ENCODE assay signal across 8 cellular contexts in genomic region chr13:99269627-99270252, GRCh38. TPM values are rescaled to one million over a fixed set of nuclear protein-coding genes. Genes with fewer than 3 reads are reported as not detected.
DNase-seq lines count a peak whose midpoint lies in the region; ATAC-seq and TF ChIP-seq lines count a peak whose summit lies in the region.

No MANE protein-coding gene starts in this region.

- H4K20me1 ChIP-seq in OCI-LY1 (ENCODE audit: insufficient read depth, low read length), result no peaks in the 10 kb centered on the region

- peak overlapping the region; percentile 23; the same call in 1 of the 2 replicates for H3K4me2 ChIP-seq in OCI-LY1 (ENCODE audit: low read length)

- TF ChIP-seq CTCF in CD4-positive, alpha-beta T cell (IDR thresholded peaks at IDR 0.05), result peak; percentile 94
- peak; percentile 98 for TF ChIP-seq CTCF in OCI-LY1 (IDR thresholded peaks at IDR 0.05; ENCODE audit: low read length)
- TF ChIP-seq CTCF in lower lobe of right lung (IDR thresholded peaks at IDR 0.05), result peak; percentile 70

- peaks cover 23% of the 10 kb centered on the region for H3K4me1 ChIP-seq in OCI-LY1 (ENCODE audit: insufficient read depth, low read length, severe bottlenecking)
- H3K4me1 ChIP-seq in lower lobe of right lung, result peaks cover 16% of the 10 kb centered on the region

- peaks cover 4% of the 10 kb centered on the region; the same call in 1 of the 2 replicates for H3F3A ChIP-seq in OCI-LY1 (ENCODE audit: insufficient read depth, low read length)

- no peaks in the 10 kb centered on the region for H3K27me3 ChIP-seq in CD4-positive, alpha-beta T cell (ENCODE audit: control insufficient read depth, insufficient read depth, low read length)
- H3K27me3 ChIP-seq in OCI-LY1 (ENCODE audit: insufficient read depth, low read length) (no peaks in the 10 kb centered on the region), lower lobe of right lung (ENCODE audit: low read depth) (no peaks in the 10 kb centered on the region)

- peaks cover 2% of the 10 kb centered on the region for H3K9me3 Mint-ChIP-seq in CD4-positive, alpha-beta T cell

- peak in 1 of 10 experiments; percentile 32 for DNase-seq in CD4-positive, alpha-beta T cell
- DNase-seq in cerebellar cortex (ENCODE audit: low spot score) (peak; percentile 47), lower lobe of right lung (no peak), NCI-H1436 (lab: John Stamatoyannopoulos, UW) (no peak), DMS153 treated with DMSO at 0.1 percent for 48 hours (lab: John Stamatoyannopoulos, UW; ENCODE audit: unreplicated experiment) (no peak)

- H3K27me3 Mint-ChIP-seq in CD4-positive, alpha-beta T cell, result no peaks in the 10 kb centered on the region

- peak; percentile 80 for ATAC-seq in CD4-positive, alpha-beta T cell (ENCODE audit: poor library complexity)
- ATAC-seq in GM18517 (IDR thresholded peaks at IDR 0.05; ENCODE audit: unreplicated experiment), result peak; percentile 76
- ATAC-seq in HG03066 (IDR thresholded peaks at IDR 0.05; ENCODE audit: low read depth, unreplicated experiment), result peak; percentile 64
- peak; percentile 79 to 80 for ATAC-seq in lower lobe of right lung

- no peak overlapping the region for H3K4me3 Mint-ChIP-seq in CD4-positive, alpha-beta T cell

- peaks cover 78% of the 10 kb centered on the region for H3K4me1 Mint-ChIP-seq in CD4-positive, alpha-beta T cell (ENCODE audit: low read depth)

- peaks cover 5% of the 10 kb centered on the region for H3K9me3 ChIP-seq in CD4-positive, alpha-beta T cell (ENCODE audit: control insufficient read depth, low read length)
- H3K9me3 ChIP-seq in OCI-LY1 (ENCODE audit: low read length) (no peaks in the 10 kb centered on the region), lower lobe of right lung (peaks cover 6% of the 10 kb centered on the region)

- CTCF ChIA-PET in CD4-positive, alpha-beta T cell (lab: Charles Lee), result interaction anchor here (0.6 to 10.4 kb wide), 52 partner anchors 9 to 234 kb away, joined by 3 to 189 read pairs (median 6); partner anchors contain the start of genes GPR18, GPR183 and UBAC2

- no peak overlapping the region for H2AFZ ChIP-seq in OCI-LY1 (ENCODE audit: low read length)

- H3K27ac Mint-ChIP-seq in CD4-positive, alpha-beta T cell, result peak overlapping the region; percentile 87

- H3K36me3 ChIP-seq in OCI-LY1 (ENCODE audit: insufficient read depth, low read length), result peaks cover 12% of the 10 kb centered on the region; the same call in 1 of the 2 replicates
- H3K36me3 ChIP-seq in lower lobe of right lung, result peaks cover 6% of the 10 kb centered on the region

- H3K36me3 Mint-ChIP-seq in CD4-positive, alpha-beta T cell (ENCODE audit: low read depth), result peaks cover 53% of the 10 kb centered on the region

- POLR2A ChIA-PET in CD4-positive, alpha-beta T cell (lab: Charles Lee), result interaction anchor here (0.5 to 5.5 kb wide), 27 partner anchors 10 to 166 kb away, joined by 3 to 55 read pairs (median 6); partner anchors contain the start of genes GPR18, GPR183 and UBAC2

- H3K9ac ChIP-seq in OCI-LY1 (ENCODE audit: low read length), result peak overlapping the region; percentile 9; the same call in 1 of the 2 replicates

- H3K4me3 ChIP-seq in OCI-LY1 (ENCODE audit: low read depth, low read length, poor library complexity, severe bottlenecking) (no peak overlapping the region), lower lobe of right lung (no peak overlapping the region)

- no peaks in the 10 kb centered on the region for H3K9me2 ChIP-seq in OCI-LY1 (ENCODE audit: low read depth, low read length)

- intact Hi-C loops in CD4-positive, alpha-beta T cell (cut with DNase I, micrococcal nuclease), result loop anchor here (1.0 to 10.0 kb wide), 9 partner anchors 27 to 335 kb away; partner anchors contain the start of genes CLYBL (in 1 of the 2), GPR183 (in 1 of the 2) and TM9SF2 (in 1 of the 2)
- intact Hi-C loops in lower lobe of right lung (cut with DNase I), result no loop called here

- no peaks in the 10 kb centered on the region for H3K79me2 ChIP-seq in OCI-LY1 (ENCODE audit: insufficient read depth, low read length)

- no peak overlapping the region for H3K27ac ChIP-seq in CD4-positive, alpha-beta T cell (ENCODE audit: low read depth, low read length)
- H3K27ac ChIP-seq in OCI-LY1 (ENCODE audit: low read depth, low read length, poor library complexity, severe bottlenecking) (peak overlapping the region; percentile 23), lower lobe of right lung (peak overlapping the region; percentile 54)

RNA-seq across cellular contexts. Expression of gene GPR18, which starts 11.6 kb away (rescaled TPM):
- total RNA-seq in CD4-positive, alpha-beta T cell, result 10 to 100 TPM; 42.9 to 45.1 TPM
- 0.38 TPM for total RNA-seq in lower lobe of right lung

RNA-seq across cellular contexts. Expression of gene GPR183, which starts 37.5 kb away (rescaled TPM):
- total RNA-seq in CD4-positive, alpha-beta T cell, result 100 to 1,000 TPM; 330 to 337 TPM
- 9.0 TPM for total RNA-seq in lower lobe of right lung

Comparison
In these comparisons a context has a peak if more than half of its experiments do, and no peak if none do; other contexts are left out.
1. RNA of gene GPR18, which starts 11.6 kb away (total RNA-seq): 42.9 to 45.1 TPM in CD4-positive, alpha-beta T cell; 0.38 TPM in lower lobe of right lung (single experiment); every median in the first group is over 10 times any median in the second.
2. RNA of gene GPR183, which starts 37.5 kb away (total RNA-seq): 330 to 337 TPM in CD4-positive, alpha-beta T cell; 9.0 TPM in lower lobe of right lung (single experiment); every median in the first group is over 10 times any median in the second.
3. Peak in every context shown above with its lines, with median percentiles within 50 percentile points of each other: ATAC-seq and CTCF ChIP-seq.